In the genomic region with DNA sequence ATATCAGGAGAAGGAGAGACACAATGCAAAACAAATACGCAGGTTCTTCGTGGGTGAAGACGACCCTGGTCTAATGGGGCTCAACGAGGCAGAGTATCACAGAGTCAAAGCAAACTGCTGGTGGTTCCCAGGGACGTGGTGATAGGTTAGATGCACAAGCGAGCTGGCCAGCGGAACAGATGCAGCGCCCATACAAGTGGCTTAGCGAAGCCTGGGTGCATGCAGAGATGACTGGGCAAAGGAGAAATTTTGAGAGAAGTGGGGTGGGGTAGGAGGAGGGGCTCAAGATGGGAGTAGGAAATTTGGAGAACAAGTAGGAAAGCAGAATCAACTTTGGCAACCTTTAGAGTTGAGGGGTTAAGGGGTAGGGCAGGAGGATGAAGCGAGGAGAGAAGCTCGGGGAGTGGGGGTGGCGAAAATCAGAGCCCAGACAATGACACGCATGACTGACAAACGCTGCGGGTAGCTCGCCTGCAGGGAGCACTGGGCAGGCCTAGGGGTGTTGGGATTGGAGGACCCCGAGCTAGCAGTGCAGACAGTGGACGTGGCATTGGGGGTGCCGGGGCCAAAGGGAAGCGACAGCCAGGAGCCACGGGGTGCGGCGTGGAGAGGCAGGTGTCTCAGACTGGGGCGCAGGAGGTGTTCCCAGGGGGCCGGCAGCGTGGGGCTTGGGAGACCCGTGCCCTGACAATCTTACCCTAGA, we compare ENCODE assay signal across 8 cellular contexts. TPM values are rescaled to one million over a fixed set of nuclear protein-coding genes. Genes with fewer than 3 reads are reported as not detected.
DNase-seq lines count a peak whose midpoint lies in the region; ATAC-seq and TF ChIP-seq lines count a peak whose summit lies in the region.

No MANE protein-coding gene starts in this region.

- H3K27ac Mint-ChIP-seq in activated T-cell treated with anti-CD3 and anti-CD28 coated beads, Interleukin-2, amount 50 U/mL, for 24 hours: peak overlapping the region; percentile 96

- in situ Hi-C loops in ACHN (cut with HindIII; ENCODE audit: low pct_ligation_motif_present, low pct_unique_long_range_greater_than_20kb, low sequenced_read_pairs): no loop called here

- peaks cover 36% of the 10 kb centered on the region for H3K36me3 Mint-ChIP-seq in activated T-cell treated with anti-CD3 and anti-CD28 coated beads, Interleukin-2, amount 50 U/mL, for 24 hours (ENCODE audit: low read depth)

- peaks cover 33% of the 10 kb centered on the region for H3K4me1 Mint-ChIP-seq in activated T-cell treated with anti-CD3 and anti-CD28 coated beads, Interleukin-2, amount 50 U/mL, for 24 hours (ENCODE audit: low read depth)

- TF ChIP-seq POLR2A in GM18505 (IDR thresholded peaks at IDR 0.05; ENCODE audit: borderline replicate concordance, extremely low read depth, insufficient read depth, insufficient read length) (no peak), uterus (IDR thresholded peaks at IDR 0.05) (no peak)

- TF ChIP-seq CTCF in fibroblast of pulmonary artery (IDR thresholded peaks at IDR 0.05; ENCODE audit: low read length, missing control alignments) (no peak), uterus (IDR thresholded peaks at IDR 0.05) (no peak)

- H3K27me3 Mint-ChIP-seq in activated T-cell treated with anti-CD3 and anti-CD28 coated beads, Interleukin-2, amount 50 U/mL, for 24 hours: no peaks in the 10 kb centered on the region

- H2AFZ ChIP-seq in neuron (ENCODE audit: low read depth, low read length): peak overlapping the region; percentile 56

- H3K4me3 ChIP-seq in fibroblast of pulmonary artery (replicated peaks; ENCODE audit: low read depth, low read length) (peak overlapping the region; percentile 96), neuron (ENCODE audit: low read length) (peak overlapping the region; percentile 66), uterus (peak overlapping the region; percentile 75 to 89)

- ATAC-seq in GM18505 (IDR thresholded peaks at IDR 0.05; ENCODE audit: unreplicated experiment): peak; percentile 48
- peak; percentile 63 for ATAC-seq in HG02938 (IDR thresholded peaks at IDR 0.05; ENCODE audit: unreplicated experiment)

- H3K9me3 Mint-ChIP-seq in activated T-cell treated with anti-CD3 and anti-CD28 coated beads, Interleukin-2, amount 50 U/mL, for 24 hours: no peaks in the 10 kb centered on the region

- DNase-seq in ACHN (peak; percentile 69), NCI-H510A treated with DMSO at 0.1 percent for 48 hours (lab: John Stamatoyannopoulos, UW) (peak; percentile 14), fibroblast of pulmonary artery (ENCODE audit: low read depth) (peak; percentile 55), uterus (peak in 1 of 2 donors; percentile 38)
- DNase-seq in activated T-cell treated with anti-CD3 and anti-CD28 coated beads, Interleukin-2, amount 50 U/mL, for 24 hours: peak; percentile 64

- H3K4me3 Mint-ChIP-seq in activated T-cell treated with anti-CD3 and anti-CD28 coated beads, Interleukin-2, amount 50 U/mL, for 24 hours: peak overlapping the region; percentile 93

- intact Hi-C loops in uterus (cut with DNase I; ENCODE audit: low total_unique reads): no loop called here

- H3K27me3 ChIP-seq in neuron (ENCODE audit: insufficient read depth, low read length): no peaks in the 10 kb centered on the region
- no peaks in the 10 kb centered on the region for H3K27me3 ChIP-seq in uterus

- H3K9me3 ChIP-seq in neuron (ENCODE audit: low read length) (no peaks in the 10 kb centered on the region), uterus (no peaks in the 10 kb centered on the region)

- H3K4me1 ChIP-seq in neuron (ENCODE audit: insufficient read depth, low read length) (peaks cover 8% of the 10 kb centered on the region), uterus (peaks cover 0 to 3% of the 10 kb centered on the region in 2 donors)

- H3K27ac ChIP-seq in uterus: peak overlapping the region; percentile 80 to 85

- H3K36me3 ChIP-seq in neuron (ENCODE audit: insufficient read depth, low read length) (peaks cover 11% of the 10 kb centered on the region), uterus (no peaks in the 10 kb centered on the region)

RNA-seq across cellular contexts. Expression of gene FAM98A, which starts 0.5 kb away (rescaled TPM):
- total RNA-seq in uterus: 1,000 to 10,000 TPM in 1 of 4 donors, 100 to 1,000 TPM in 1, 10 to 100 TPM in 2; 19.7 to 2,496 (median 73.0) TPM
